Comparison of ENCODE assay signal across 13 cellular contexts in the genomic region with DNA sequence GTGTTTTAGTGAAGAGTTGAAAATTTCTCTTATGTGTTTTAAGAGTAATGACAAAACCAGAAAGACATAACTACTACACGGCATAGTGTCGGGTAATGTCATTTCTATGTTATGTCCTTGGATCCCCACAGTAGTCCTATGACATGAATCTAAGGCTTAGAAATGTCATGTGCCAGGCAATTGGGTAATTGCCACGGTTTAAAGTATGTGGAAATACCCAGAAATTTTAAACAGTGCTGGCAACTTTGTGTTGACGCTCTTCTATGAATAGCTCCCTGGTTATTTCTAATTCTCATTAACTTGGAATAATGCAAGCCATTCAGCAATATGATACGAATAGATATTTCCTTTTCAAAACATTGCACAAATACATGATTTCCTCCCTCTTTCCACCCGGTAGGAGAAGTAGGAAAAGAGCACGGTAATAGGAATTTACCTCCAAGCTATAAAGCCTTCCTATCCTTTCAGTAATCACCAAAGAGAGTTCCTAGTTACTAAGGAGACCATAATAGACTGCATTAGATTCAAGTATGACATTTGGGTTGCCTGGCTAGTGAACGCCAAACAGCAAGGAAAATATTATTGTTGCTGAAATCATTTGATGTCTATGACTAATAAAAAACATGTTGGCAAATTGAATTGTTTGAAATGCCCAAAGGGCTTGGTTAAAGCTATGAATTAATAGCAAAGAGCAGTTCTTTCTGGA.
DNase-seq lines count a peak whose midpoint lies in the region; ATAC-seq and TF ChIP-seq lines count a peak whose summit lies in the region.
"Had no signal": no experiment of that assay in that cellular context is flagged by ENCODE, and none has a peak within 500 bp of the region (broad histone marks: within the 10 kb centered on the region; RNA-seq: fewer than 3 reads in every experiment).

No MANE protein-coding gene starts in this region.

- no peaks in the 10 kb centered on the region for H3K27me3 ChIP-seq in RWPE2 (ENCODE audit: insufficient read depth, poor library complexity, severe bottlenecking)
- peaks cover 0 to 9% (median 0%) of the 10 kb centered on the region in 4 donors for H3K27me3 ChIP-seq in esophagus squamous epithelium
- H3K27me3 ChIP-seq in psoas muscle (ENCODE audit: insufficient read depth in 3 of 3, low read length in 2 of 3): no peaks in the 10 kb centered on the region
- H3K27me3 ChIP-seq: cardiac muscle cell, SJCRH30 had no signal

- no peak overlapping the region for H3K27ac ChIP-seq in RWPE2 (ENCODE audit: poor library complexity, severe bottlenecking)
- peak overlapping the region in 3 of 4 donors; percentile 9 to 42 (median 36) for H3K27ac ChIP-seq in esophagus squamous epithelium
- peak overlapping the region; percentile 32 for H3K27ac ChIP-seq in psoas muscle
- H3K27ac ChIP-seq: cardiac muscle cell, HL-60, SJCRH30 had no signal

- no peak for TF ChIP-seq POLR2A in esophagus squamous epithelium (IDR thresholded peaks at IDR 0.05)

- no peaks in the 10 kb centered on the region for H3K4me1 Mint-ChIP-seq in T-helper 2 cell treated with Interferon-gamma antibody and Interleukin-4, amounts not matched to agents 5 μg/mL and 100 μg/mL, for 36 hours (ENCODE audit: low read depth)
- H3K4me1 Mint-ChIP-seq: B cell had no signal

- H3K36me3 Mint-ChIP-seq in T-helper 2 cell treated with Interferon-gamma antibody and Interleukin-4, amounts not matched to agents 5 μg/mL and 100 μg/mL, for 36 hours (ENCODE audit: low read depth): no peaks in the 10 kb centered on the region

- no peak overlapping the region for H3K4me3 ChIP-seq in RWPE2 (ENCODE audit: severe bottlenecking)
- no peak overlapping the region for H3K4me3 ChIP-seq in esophagus squamous epithelium
- no peak overlapping the region for H3K4me3 ChIP-seq in psoas muscle
- H3K4me3 ChIP-seq: cardiac muscle cell, SJCRH30 had no signal

- H3K27ac Mint-ChIP-seq in T-helper 2 cell treated with Interferon-gamma antibody and Interleukin-4, amounts not matched to agents 5 μg/mL and 100 μg/mL, for 36 hours: no peak overlapping the region
- H3K27ac Mint-ChIP-seq: B cell had no signal

- ATAC-seq in RWPE2 (ENCODE audit: low read depth): peak; percentile 51
- peak in 3 of 4 donors; percentile 14 to 43 (median 25) for ATAC-seq in psoas muscle
- ATAC-seq in GM19351 (IDR thresholded peaks at IDR 0.05; ENCODE audit: unreplicated experiment): no peak

- no peaks in the 10 kb centered on the region for H3K9me3 ChIP-seq in RWPE2 (ENCODE audit: severe bottlenecking)
- H3K9me3 ChIP-seq in esophagus squamous epithelium: no peaks in the 10 kb centered on the region
- no peaks in the 10 kb centered on the region for H3K9me3 ChIP-seq in psoas muscle
- H3K9me3 ChIP-seq: SJCRH30 had no signal

- H3K9me3 Mint-ChIP-seq in T-helper 2 cell treated with Interferon-gamma antibody and Interleukin-4, amounts not matched to agents 5 μg/mL and 100 μg/mL, for 36 hours: no peaks in the 10 kb centered on the region

- H3K36me3 ChIP-seq in RWPE2 (ENCODE audit: low read depth) (no peaks in the 10 kb centered on the region), esophagus squamous epithelium (no peaks in the 10 kb centered on the region), psoas muscle (ENCODE audit: insufficient read depth in 1 of 2, low read depth in 1 of 2) (no peaks in the 10 kb centered on the region)
- H3K36me3 ChIP-seq: cardiac muscle cell, SJCRH30 had no signal

- intact Hi-C loops in esophagus squamous epithelium (cut with DNase I) (no loop called here), psoas muscle (cut with DNase I) (loop anchor here in 1 of 2 donors (10.0 kb wide), 1 partner anchor 323 kb away; no protein-coding TSS in a partner anchor)

- H3K4me1 ChIP-seq in RWPE2 (ENCODE audit: insufficient read depth, poor library complexity, severe bottlenecking) (peaks cover 10% of the 10 kb centered on the region), esophagus squamous epithelium (peaks cover 11 to 42% (median 14%) of the 10 kb centered on the region in 3 donors), psoas muscle (peaks cover 46% of the 10 kb centered on the region)
- H3K4me1 ChIP-seq: SJCRH30 had no signal

- H3K4me3 Mint-ChIP-seq in T-helper 2 cell treated with Interferon-gamma antibody and Interleukin-4, amounts not matched to agents 5 μg/mL and 100 μg/mL, for 36 hours: no peak overlapping the region
- H3K4me3 Mint-ChIP-seq: B cell had no signal

- TF ChIP-seq CTCF in RWPE2 (IDR thresholded peaks at IDR 0.05; ENCODE audit: poor library complexity, severe bottlenecking): no peak
- no peak for TF ChIP-seq CTCF in esophagus squamous epithelium (IDR thresholded peaks at IDR 0.05)
- TF ChIP-seq CTCF in psoas muscle (IDR thresholded peaks at IDR 0.05): no peak

- DNase-seq in AML-193 (lab: John Stamatoyannopoulos, UW) (peak; percentile 20 to 24), RWPE2 (ENCODE audit: low spot score) (no peak), esophagus squamous epithelium (lab: John Stamatoyannopoulos, UW) (no peak), psoas muscle (no peak)
- no peak for DNase-seq in stimulated activated CD4-positive, alpha-beta T cell treated with anti-CD3 and anti-CD28 coated beads, Interleukin-4, amount 100 ng/mL, for 4 hours
- no peak for DNase-seq in activated CD8-positive, alpha-beta memory T cell treated with anti-CD3 and anti-CD28 coated beads, Interleukin-2, amount 50 U/mL, for 48 hours
- DNase-seq in T-helper 2 cell treated with Interferon-gamma antibody and Interleukin-4, amounts not matched to agents 5 μg/mL and 100 μg/mL, for 36 hours (ENCODE audit: low spot score): no peak
- DNase-seq: glutamatergic neuron, SJCRH30 had no signal

- H3K27me3 Mint-ChIP-seq in T-helper 2 cell treated with Interferon-gamma antibody and Interleukin-4, amounts not matched to agents 5 μg/mL and 100 μg/mL, for 36 hours (ENCODE audit: low read depth): peaks cover 6% of the 10 kb centered on the region

- 8 to 20% methylated on average over 8 of the region's 8 CpGs for WGBS in esophagus squamous epithelium, 2 donors
- 33 to 46% (median 35%) methylated on average over 8 of the region's 8 CpGs for WGBS in psoas muscle, 3 donors

Comparison
In these comparisons a context has a peak if more than half of its experiments do, and no peak if none do; other contexts are left out.
1. DNase-seq: peak in AML-193 (2 of 2); none in RWPE2 (single experiment), esophagus squamous epithelium (single experiment), psoas muscle (0 of 2), stimulated activated CD4-positive, alpha-beta T cell treated with anti-CD3 and anti-CD28 coated beads, Interleukin-4, amount 100 ng/mL, for 4 hours (0 of 2), activated CD8-positive, alpha-beta memory T cell treated with anti-CD3 and anti-CD28 coated beads, Interleukin-2, amount 50 U/mL, for 48 hours (single experiment) and T-helper 2 cell treated with Interferon-gamma antibody and Interleukin-4, amounts not matched to agents 5 μg/mL and 100 μg/mL, for 36 hours (single experiment).